In genomic region chr2:197196737-197197136, GRCh38 we compare ENCODE assay signal across 18 cellular contexts.
DNase-seq lines count a peak whose midpoint lies in the region; ATAC-seq and TF ChIP-seq lines count a peak whose summit lies in the region.
"Had no signal": no experiment of that assay in that cellular context is flagged by ENCODE, and none has a peak within 500 bp of the region (broad histone marks: within the 10 kb centered on the region; RNA-seq: fewer than 3 reads in every experiment).

No MANE protein-coding gene starts in this region.

- peaks cover 54% of the 10 kb centered on the region for H3K4me1 ChIP-seq in thymus (ENCODE audit: control insufficient read depth, insufficient read depth, low read length)

- no peaks in the 10 kb centered on the region for H3K9me3 Mint-ChIP-seq in activated naive CD4-positive, alpha-beta T cell treated with anti-CD3 and anti-CD28 coated beads, Interleukin-2, amount 50 U/mL, for 24 hours
- no peaks in the 10 kb centered on the region for H3K9me3 Mint-ChIP-seq in activated CD4-positive, alpha-beta memory T cell treated with anti-CD3 and anti-CD28 coated beads, Interleukin-2, amount 10 ng/mL, durations not matched to agents 7 days and 5 days
- H3K9me3 Mint-ChIP-seq in immature natural killer cell = no peaks in the 10 kb centered on the region

- H3K36me3 Mint-ChIP-seq in activated naive CD4-positive, alpha-beta T cell treated with anti-CD3 and anti-CD28 coated beads, Interleukin-2, amount 50 U/mL, for 24 hours = peaks cover 5% of the 10 kb centered on the region
- peaks cover 36% of the 10 kb centered on the region for H3K36me3 Mint-ChIP-seq in activated CD4-positive, alpha-beta memory T cell treated with anti-CD3 and anti-CD28 coated beads, Interleukin-2, amount 10 ng/mL, durations not matched to agents 7 days and 5 days (ENCODE audit: low read depth)
- H3K36me3 Mint-ChIP-seq in immature natural killer cell = peaks cover 0 to 1% (median 0%) of the 10 kb centered on the region in 3 donors

- no peaks in the 10 kb centered on the region for H3K36me3 ChIP-seq in thymus (ENCODE audit: control insufficient read depth, insufficient read depth)
- H3K36me3 ChIP-seq: cardiac muscle cell, left ventricle myocardium inferior had no signal

- no peaks in the 10 kb centered on the region for H3K9me3 ChIP-seq in thymus (ENCODE audit: control insufficient read depth)
- H3K9me3 ChIP-seq: left ventricle myocardium inferior had no signal

- peaks cover 92% of the 10 kb centered on the region for H3K4me1 Mint-ChIP-seq in activated naive CD4-positive, alpha-beta T cell treated with anti-CD3 and anti-CD28 coated beads, Interleukin-2, amount 50 U/mL, for 24 hours
- H3K4me1 Mint-ChIP-seq in activated CD4-positive, alpha-beta memory T cell treated with anti-CD3 and anti-CD28 coated beads, Interleukin-2, amount 10 ng/mL, durations not matched to agents 7 days and 5 days = peaks cover 84% of the 10 kb centered on the region
- H3K4me1 Mint-ChIP-seq in immature natural killer cell = peaks cover 82 to 96% of the 10 kb centered on the region in 2 donors

- ATAC-seq in GM18505 (IDR thresholded peaks at IDR 0.05; ENCODE audit: unreplicated experiment) = no peak
- ATAC-seq: sciatic nerve had no signal

- TF ChIP-seq POLR2A in GM18505 (IDR thresholded peaks at IDR 0.05; ENCODE audit: borderline replicate concordance, extremely low read depth, insufficient read depth, insufficient read length) = no peak

- H3K4me3 ChIP-seq in thymus (ENCODE audit: low read length) = no peak overlapping the region
- H3K4me3 ChIP-seq: cardiac muscle cell, left ventricle myocardium inferior had no signal

- H3K4me3 Mint-ChIP-seq in activated naive CD4-positive, alpha-beta T cell treated with anti-CD3 and anti-CD28 coated beads, Interleukin-2, amount 50 U/mL, for 24 hours = peak overlapping the region; percentile 90
- H3K4me3 Mint-ChIP-seq in activated CD4-positive, alpha-beta memory T cell treated with anti-CD3 and anti-CD28 coated beads, Interleukin-2, amount 10 ng/mL, durations not matched to agents 7 days and 5 days = peak overlapping the region; percentile 39
- peak overlapping the region; percentile 55 to 97 (median 93) for H3K4me3 Mint-ChIP-seq in immature natural killer cell

- no peaks in the 10 kb centered on the region for H3K27me3 ChIP-seq in thymus (ENCODE audit: control insufficient read depth, insufficient read depth)
- H3K27me3 ChIP-seq: cardiac muscle cell had no signal

- peak overlapping the region; percentile 99 for H3K27ac Mint-ChIP-seq in activated naive CD4-positive, alpha-beta T cell treated with anti-CD3 and anti-CD28 coated beads, Interleukin-2, amount 50 U/mL, for 24 hours
- H3K27ac Mint-ChIP-seq in activated CD4-positive, alpha-beta memory T cell treated with anti-CD3 and anti-CD28 coated beads, Interleukin-2, amount 10 ng/mL, durations not matched to agents 7 days and 5 days = peak overlapping the region; percentile 47
- H3K27ac Mint-ChIP-seq in immature natural killer cell = peak overlapping the region; percentile 92 to 97 (median 95)

- 27% methylated on average over 2 of the region's 2 CpGs for WGBS in thymus

- CTCF ChIA-PET in activated CD4-positive, alpha-beta memory T cell treated with anti-CD3 and anti-CD28 coated beads, Interleukin-2, amount 10 ng/mL, durations not matched to agents 7 days and 5 days (lab: Charles Lee) = interaction anchor here (1.0 to 4.1 kb wide), 4 partner anchors 13 to 112 kb away, joined by 3 to 28 read pairs (median 4); partner anchors contain the start of gene ANKRD44

- no peaks in the 10 kb centered on the region for H3K27me3 Mint-ChIP-seq in activated naive CD4-positive, alpha-beta T cell treated with anti-CD3 and anti-CD28 coated beads, Interleukin-2, amount 50 U/mL, for 24 hours
- H3K27me3 Mint-ChIP-seq in activated CD4-positive, alpha-beta memory T cell treated with anti-CD3 and anti-CD28 coated beads, Interleukin-2, amount 10 ng/mL, durations not matched to agents 7 days and 5 days = no peaks in the 10 kb centered on the region
- peaks cover 6 to 14% (median 11%) of the 10 kb centered on the region in 3 donors for H3K27me3 Mint-ChIP-seq in immature natural killer cell (ENCODE audit: low read depth in 3 of 3)

- POLR2A ChIA-PET in activated CD4-positive, alpha-beta memory T cell treated with anti-CD3 and anti-CD28 coated beads, Interleukin-2, amount 10 ng/mL, durations not matched to agents 7 days and 5 days (lab: Charles Lee) = interaction anchor here (0.6 to 9.9 kb wide), 6 partner anchors 13 to 112 kb away, joined by 3 to 123 read pairs (median 54); partner anchors contain the start of gene ANKRD44

- no peak for DNase-seq in activated naive CD4-positive, alpha-beta T cell treated with anti-CD3 and anti-CD28 coated beads, Interleukin-2, amount 50 U/mL, for 16 hours
- DNase-seq in activated CD4-positive, alpha-beta memory T cell treated with anti-CD3 and anti-CD28 coated beads, Interleukin-2, amount 10 ng/mL, durations not matched to agents 7 days and 5 days = no peak
- peak in 2 of 3 donors; percentile 11 to 32 for DNase-seq in immature natural killer cell
- no peak for DNase-seq in DMS114 treated with DMSO at 0.1 percent for 48 hours (lab: John Stamatoyannopoulos, UW; ENCODE audit: unreplicated experiment)
- DNase-seq in DMS153 treated with DMSO at 0.1 percent for 48 hours (lab: John Stamatoyannopoulos, UW; ENCODE audit: unreplicated experiment) = no peak
- DNase-seq: activated CD4-positive, CD25-positive, alpha-beta regulatory T cell treated with anti-CD3 and anti-CD28 coated beads, Interleukin-2, amount 50 U/mL, for 72 hours; activated effector memory CD4-positive, alpha-beta T cell treated with anti-CD3 and anti-CD28 coated beads, Interleukin-2, amount 50 U/mL, for 16 hours; DMS 273 treated with DMSO at 0.1 percent for 48 hours; foreskin fibroblast; left ventricle myocardium inferior; MM.1S; RPMI8226; stimulated activated CD4-positive, alpha-beta T cell treated with anti-CD3 and anti-CD28 coated beads, Interleukin-4, amount 100 ng/mL, for 24 hours had no signal

- peak overlapping the region; percentile 78 for H3K27ac ChIP-seq in thymus (ENCODE audit: low read depth)
- H3K27ac ChIP-seq: cardiac muscle cell, left ventricle myocardium inferior had no signal

Comparison
In these comparisons a context has a peak if more than half of its experiments do, and no peak if none do; other contexts are left out.
1. H3K27ac Mint-ChIP-seq: peak in every context shown above with its lines; median percentile 99 in activated naive CD4-positive, alpha-beta T cell treated with anti-CD3 and anti-CD28 coated beads, Interleukin-2, amount 50 U/mL, for 24 hours; 95 in immature natural killer cell; 47 in activated CD4-positive, alpha-beta memory T cell treated with anti-CD3 and anti-CD28 coated beads, Interleukin-2, amount 10 ng/mL, durations not matched to agents 7 days and 5 days.
2. H3K4me3 Mint-ChIP-seq: peak in every context shown above with its lines; median percentile 93 in immature natural killer cell; 90 in activated naive CD4-positive, alpha-beta T cell treated with anti-CD3 and anti-CD28 coated beads, Interleukin-2, amount 50 U/mL, for 24 hours; 39 in activated CD4-positive, alpha-beta memory T cell treated with anti-CD3 and anti-CD28 coated beads, Interleukin-2, amount 10 ng/mL, durations not matched to agents 7 days and 5 days.
3. DNase-seq: peak in immature natural killer cell (2 of 3); none in activated naive CD4-positive, alpha-beta T cell treated with anti-CD3 and anti-CD28 coated beads, Interleukin-2, amount 50 U/mL, for 16 hours (single experiment), activated CD4-positive, alpha-beta memory T cell treated with anti-CD3 and anti-CD28 coated beads, Interleukin-2, amount 10 ng/mL, durations not matched to agents 7 days and 5 days (single experiment), DMS114 treated with DMSO at 0.1 percent for 48 hours (single experiment) and DMS153 treated with DMSO at 0.1 percent for 48 hours (single experiment).